11 cellular contexts compared by ENCODE assay signal in the genomic region with DNA sequence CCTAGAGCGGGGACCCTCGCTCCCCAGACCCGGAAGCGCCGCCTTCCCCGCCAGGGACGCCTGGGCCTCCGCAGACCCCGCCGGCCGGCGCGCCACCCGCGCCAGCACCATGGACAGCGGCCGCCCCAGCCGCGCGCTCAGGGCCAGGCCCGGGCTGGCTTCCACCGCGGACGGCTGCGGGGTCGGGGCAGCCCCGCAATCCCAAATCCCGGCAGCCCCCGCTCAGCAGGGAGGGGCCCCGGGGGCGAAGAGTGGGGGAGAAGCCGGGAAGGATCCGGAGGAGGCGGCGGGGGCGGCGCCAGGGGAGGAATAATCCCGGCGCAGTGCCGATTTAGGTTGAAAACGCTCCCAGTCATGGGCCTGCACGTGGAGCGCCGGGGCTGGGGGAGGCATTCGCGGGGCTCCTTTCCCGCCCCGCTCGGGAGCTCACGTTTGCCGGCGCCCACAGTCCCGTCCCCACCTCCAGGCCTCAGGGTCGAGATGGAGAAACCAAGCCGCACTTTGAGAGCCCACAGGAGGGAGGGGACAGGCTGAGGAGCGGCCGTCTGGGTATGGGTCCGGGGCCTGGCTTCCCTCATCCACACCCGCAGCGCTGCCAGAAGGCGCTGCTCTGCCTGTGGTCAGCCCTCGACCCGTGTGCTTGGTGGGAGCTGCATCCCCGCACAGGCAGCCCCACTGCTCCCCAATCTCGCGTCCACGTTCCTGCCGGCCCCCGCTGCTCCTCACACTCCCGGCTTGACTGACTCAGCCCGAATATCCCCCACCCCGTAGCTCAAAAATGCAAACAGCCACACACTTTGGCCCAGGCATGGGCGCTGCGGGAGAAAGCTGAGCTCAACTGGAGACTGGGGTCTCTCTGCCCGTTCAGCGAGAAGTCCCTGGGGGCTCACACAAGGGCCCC. TPM values are rescaled to one million over a fixed set of nuclear protein-coding genes. Genes with fewer than 3 reads are reported as not detected.
DNase-seq lines count a peak whose midpoint lies in the region; ATAC-seq and TF ChIP-seq lines count a peak whose summit lies in the region.
"Had no signal": no experiment of that assay in that cellular context is flagged by ENCODE, and none has a peak within 500 bp of the region (broad histone marks: within the 10 kb centered on the region; RNA-seq: fewer than 3 reads in every experiment).

No MANE protein-coding gene starts in this region.

- peak; percentile 53 to 78 (median 70) for ATAC-seq in heart right ventricle
- peak; percentile 79 for ATAC-seq in activated T-cell treated with anti-CD3 and anti-CD28 coated beads, Interleukin-2, amount 50 U/mL, for 4 hours
- ATAC-seq in upper lobe of right lung: peak; percentile 44
- no peak for ATAC-seq in HG03439 (IDR thresholded peaks at IDR 0.05; ENCODE audit: unreplicated experiment)

- H3K27me3 Mint-ChIP-seq in activated T-cell treated with anti-CD3 and anti-CD28 coated beads, Interleukin-2, amount 50 U/mL, for 4 hours (ENCODE audit: low read depth): peaks cover 20% of the 10 kb centered on the region

- DNase-seq in heart right ventricle: no peak
- no peak for DNase-seq in left ventricle myocardium inferior
- DNase-seq in activated T-cell treated with anti-CD3 and anti-CD28 coated beads, Interleukin-2, amount 50 U/mL, for 4 hours: peak; percentile 48
- peak; percentile 78 for DNase-seq in iPS-NIHi7 (ENCODE audit: extremely low spot score)
- no peak for DNase-seq in upper lobe of right lung
- DNase-seq in NCI-H69 (lab: John Stamatoyannopoulos, UW): no peak
- no peak for DNase-seq in NCI-H2171 treated with DMSO at 0.1 percent for 48 hours (lab: John Stamatoyannopoulos, UW)
- DNase-seq: effector memory CD4-positive, alpha-beta T cell; NCI-H2171 had no signal

- intact Hi-C loops in heart right ventricle (cut with DNase I) (no loop called here), left ventricle myocardium inferior (cut with micrococcal nuclease) (no loop called here), upper lobe of right lung (cut with DNase I) (no loop called here)

- no peak overlapping the region for H3K4me3 Mint-ChIP-seq in activated T-cell treated with anti-CD3 and anti-CD28 coated beads, Interleukin-2, amount 50 U/mL, for 4 hours

- H3K27ac ChIP-seq in heart right ventricle (no peak overlapping the region), left ventricle myocardium inferior (replicated peaks) (no peak overlapping the region), upper lobe of right lung (no peak overlapping the region)
- H3K27ac ChIP-seq: BLaER1 treated with 17β-estradiol and CSF1 and Interleukin-3, amounts not matched to agents 10 nM and 100 nM had no signal

- peaks cover 15% of the 10 kb centered on the region for H3K4me1 Mint-ChIP-seq in activated T-cell treated with anti-CD3 and anti-CD28 coated beads, Interleukin-2, amount 50 U/mL, for 4 hours (ENCODE audit: low read depth)

- H3K4me3 ChIP-seq in heart right ventricle: no peak overlapping the region
- H3K4me3 ChIP-seq in left ventricle myocardium inferior: no peak overlapping the region
- H3K4me3 ChIP-seq in upper lobe of right lung: no peak overlapping the region
- H3K4me3 ChIP-seq: BLaER1 treated with 17β-estradiol and CSF1 and Interleukin-3, amounts not matched to agents 10 nM and 100 nM had no signal

- H3K27me3 ChIP-seq in heart right ventricle (peaks cover 39 to 98% (median 94%) of the 10 kb centered on the region in 7 donors), left ventricle myocardium inferior (ENCODE audit: low read depth) (peaks cover 99% of the 10 kb centered on the region), upper lobe of right lung (peaks cover 79% of the 10 kb centered on the region)

- H3K9me3 ChIP-seq in heart right ventricle (no peaks in the 10 kb centered on the region), left ventricle myocardium inferior (replicated peaks) (no peaks in the 10 kb centered on the region), upper lobe of right lung (no peaks in the 10 kb centered on the region)
- H3K9me3 ChIP-seq: BLaER1 treated with 17β-estradiol and CSF1 and Interleukin-3, amounts not matched to agents 10 nM and 100 nM had no signal

- H3K36me3 ChIP-seq in heart right ventricle (no peaks in the 10 kb centered on the region), left ventricle myocardium inferior (no peaks in the 10 kb centered on the region), upper lobe of right lung (no peaks in the 10 kb centered on the region)
- H3K36me3 ChIP-seq: BLaER1 treated with 17β-estradiol and CSF1 and Interleukin-3, amounts not matched to agents 10 nM and 100 nM had no signal

- TF ChIP-seq CTCF in heart right ventricle (IDR thresholded peaks at IDR 0.05): no peak
- TF ChIP-seq CTCF in left ventricle myocardium inferior (IDR thresholded peaks at IDR 0.05; ENCODE audit: borderline replicate concordance): no peak
- TF ChIP-seq CTCF in upper lobe of right lung (IDR thresholded peaks at IDR 0.05): no peak

- H3K4me1 ChIP-seq in heart right ventricle (peaks cover 0 to 13% (median 5%) of the 10 kb centered on the region in 9 donors), left ventricle myocardium inferior (peaks cover 12% of the 10 kb centered on the region), upper lobe of right lung (peaks cover under 1% of the 10 kb centered on the region)

- H3K36me3 Mint-ChIP-seq in activated T-cell treated with anti-CD3 and anti-CD28 coated beads, Interleukin-2, amount 50 U/mL, for 4 hours (ENCODE audit: insufficient read depth): no peaks in the 10 kb centered on the region

- H3K9me3 Mint-ChIP-seq in activated T-cell treated with anti-CD3 and anti-CD28 coated beads, Interleukin-2, amount 50 U/mL, for 4 hours: no peaks in the 10 kb centered on the region

- WGBS in heart right ventricle, 2 donors: 6 to 7% methylated on average over 71 to 76 of the region's 76 CpGs

RNA-seq across cellular contexts. Expression of gene FBXL16, which starts 4.7 kb away (rescaled TPM):
- total RNA-seq in heart right ventricle (under 1 TPM in 6 of 10 donors, not detected in 4; 0.07 to 0.64 (median 0.12) TPM), left ventricle myocardium inferior (0.08 TPM), upper lobe of right lung (3.6 TPM)
- polyA plus RNA-seq in heart right ventricle: under 1 TPM; 0.04 to 0.07 TPM
- 1 to 10 TPM; 2.0 to 6.0 (median 4.8) TPM for total RNA-seq in activated T-cell treated with anti-CD3 and anti-CD28 coated beads, Interleukin-2, amount 50 U/mL, for 4 hours

RNA-seq across cellular contexts. Expression of gene WDR24, which starts 10.7 kb away (rescaled TPM):
- total RNA-seq in heart right ventricle (1 to 10 TPM; 6.8 to 9.7 (median 8.4) TPM), left ventricle myocardium inferior (9.5 TPM), upper lobe of right lung (12.9 TPM)
- polyA plus RNA-seq in heart right ventricle: 1 to 10 TPM; 7.2 to 9.2 TPM
- total RNA-seq in activated T-cell treated with anti-CD3 and anti-CD28 coated beads, Interleukin-2, amount 50 U/mL, for 4 hours: 10 to 100 TPM; 28.2 to 32.4 (median 29.1) TPM

RNA-seq across cellular contexts. Expression of gene METRN, which starts 14.0 kb away (rescaled TPM):
- total RNA-seq in heart right ventricle (10 to 100 TPM; 51.4 to 77.2 (median 60.5) TPM), left ventricle myocardium inferior (62.5 TPM), upper lobe of right lung (30.4 TPM)
- 100 to 1,000 TPM in 1 of 2 donors, 10 to 100 TPM in 1; 54.0 to 103 TPM for polyA plus RNA-seq in heart right ventricle
- total RNA-seq in activated T-cell treated with anti-CD3 and anti-CD28 coated beads, Interleukin-2, amount 50 U/mL, for 4 hours: 10 to 100 TPM; 23.8 to 34.7 (median 28.2) TPM

RNA-seq across cellular contexts. Expression of gene JMJD8, which starts 16.8 kb away (rescaled TPM):
- total RNA-seq in heart right ventricle (10 to 100 TPM; 36.9 to 50.6 (median 44.0) TPM), left ventricle myocardium inferior (43.1 TPM), upper lobe of right lung (51.3 TPM)
- 10 to 100 TPM; 34.7 to 60.6 TPM for polyA plus RNA-seq in heart right ventricle
- total RNA-seq in activated T-cell treated with anti-CD3 and anti-CD28 coated beads, Interleukin-2, amount 50 U/mL, for 4 hours: 10 to 100 TPM; 77.0 to 90.4 (median 88.7) TPM

RNA-seq across cellular contexts. Expression of gene ANTKMT, which starts 20.0 kb away (rescaled TPM):
- total RNA-seq in heart right ventricle: 10 to 100 TPM; 23.3 to 40.3 (median 31.0) TPM
- 10 to 100 TPM; 37.3 to 91.1 TPM for polyA plus RNA-seq in heart right ventricle
- total RNA-seq in left ventricle myocardium inferior: 30.7 TPM
- 10 to 100 TPM; 66.0 to 75.0 (median 67.8) TPM for total RNA-seq in activated T-cell treated with anti-CD3 and anti-CD28 coated beads, Interleukin-2, amount 50 U/mL, for 4 hours
- total RNA-seq in upper lobe of right lung: 30.5 TPM

Comparison
In these comparisons a context has a peak if more than half of its experiments do, and no peak if none do; other contexts are left out.
1. DNase-seq: peak in activated T-cell treated with anti-CD3 and anti-CD28 coated beads, Interleukin-2, amount 50 U/mL, for 4 hours (single experiment) and iPS-NIHi7 (single experiment); none in heart right ventricle (0 of 2), left ventricle myocardium inferior (single experiment), upper lobe of right lung (single experiment), NCI-H69 (single experiment) and NCI-H2171 treated with DMSO at 0.1 percent for 48 hours (single experiment).